Comparison of ENCODE assay signal across 27 cellular contexts in genomic region chr1:5878938-5879337, GRCh38.
"Had no signal": no experiment of that assay in that cellular context is flagged by ENCODE, and none has a peak within 500 bp of the region (broad histone marks: within the 10 kb centered on the region; RNA-seq: fewer than 3 reads in every experiment).

No MANE protein-coding gene starts in this region.

- H3K27ac Mint-ChIP-seq: activated CD8-positive, alpha-beta T cell treated with anti-CD3 and anti-CD28 coated beads for 36 hours; activated naive CD8-positive, alpha-beta T cell; activated T-cell treated with anti-CD3 and anti-CD28 coated beads, Interleukin-2, amount 50 U/mL, for 24 hours; activated T-helper 1 cell treated with anti-CD3 and anti-CD28 coated beads, Interleukin-12 subunit alpha, Interleukin-12 subunit beta, Interleukin-2, Interleukin-4 antibody, amounts not matched to agents 30 ng/mL and 10 ng/mL and 1 ng/mL, durations not matched to agents 14 hours and 24 hours and 36 hours; brain had no signal

- H3K27ac ChIP-seq: Peyer's patch, RWPE1, SJSA1 had no signal

- ATAC-seq: activated CD4-positive, CD25-positive, alpha-beta regulatory T cell treated with anti-CD3 and anti-CD28 coated beads, Interleukin-2, amount 50 U/mL, for 24 hours; activated CD8-positive, alpha-beta T cell treated with anti-CD3 and anti-CD28 coated beads for 36 hours; SK-N-SH treated with all-trans-retinoic acid at 6 μM for 48 hours had no signal

- H3K27me3 Mint-ChIP-seq: activated CD8-positive, alpha-beta T cell treated with anti-CD3 and anti-CD28 coated beads for 36 hours; activated naive CD8-positive, alpha-beta T cell; activated T-cell treated with anti-CD3 and anti-CD28 coated beads, Interleukin-2, amount 50 U/mL, for 24 hours; central memory CD8-positive, alpha-beta T cell had no signal

- H3K4me3 Mint-ChIP-seq: activated CD8-positive, alpha-beta T cell treated with anti-CD3 and anti-CD28 coated beads for 36 hours; activated naive CD8-positive, alpha-beta T cell; activated T-cell treated with anti-CD3 and anti-CD28 coated beads, Interleukin-2, amount 50 U/mL, for 24 hours; activated T-helper 1 cell treated with anti-CD3 and anti-CD28 coated beads, Interleukin-12 subunit alpha, Interleukin-12 subunit beta, Interleukin-2, Interleukin-4 antibody, amounts not matched to agents 30 ng/mL and 10 ng/mL and 1 ng/mL, durations not matched to agents 14 hours and 24 hours and 36 hours; brain; central memory CD8-positive, alpha-beta T cell had no signal

- H3K27me3 ChIP-seq: Peyer's patch, SJSA1 had no signal

- H3K9me3 ChIP-seq: Peyer's patch, SJSA1 had no signal

- H3K4me1 Mint-ChIP-seq: brain had no signal

- H3K4me3 ChIP-seq: Peyer's patch, SJSA1 had no signal

- DNase-seq: activated CD4-positive, alpha-beta T cell treated with anti-CD3 and anti-CD28 coated beads for 4 hours; activated CD8-positive, alpha-beta T cell treated with anti-CD3 and anti-CD28 coated beads for 36 hours; activated effector memory CD4-positive, alpha-beta T cell treated with Interleukin-2 at 50 U/mL for 16 hours; activated naive CD4-positive, alpha-beta T cell treated with Interleukin-2 at 50 U/mL for 16 hours; activated T-cell treated with anti-CD3 and anti-CD28 coated beads, Interleukin-2, amount 50 U/mL, for 24 hours; amygdala; Karpas-422; MM.1S; NCI-H1105; NCI-H1436 treated with DMSO at 0.1 percent for 48 hours; NCI-H187; NCI-H2081; NCI-H345; NCI-H510A; NCI-H526 treated with DMSO at 0.1 percent for 48 hours; NCI-H82; Peyer's patch; SHP77; SW 1271 had no signal

- H3K9me3 Mint-ChIP-seq: activated T-cell treated with anti-CD3 and anti-CD28 coated beads, Interleukin-2, amount 50 U/mL, for 24 hours; central memory CD8-positive, alpha-beta T cell had no signal

- H3K4me1 ChIP-seq: Peyer's patch had no signal
